Comparison of ENCODE assay signal across 12 cellular contexts in genomic region chr6:165804331-165805066, GRCh38.
A peak's percentile ranks its signal among the peaks of the same experiment; 100 is the strongest.
DNase-seq lines count a peak whose midpoint lies in the region; ATAC-seq and TF ChIP-seq lines count a peak whose summit lies in the region.
"Had no signal": no experiment of that assay in that cellular context is flagged by ENCODE, and none has a peak within 500 bp of the region (broad histone marks: within the 10 kb centered on the region; RNA-seq: fewer than 3 reads in every experiment).

No MANE protein-coding gene starts in this region.

- peak; percentile 12 for DNase-seq in astrocyte of the cerebellum (ENCODE audit: low read depth)
- DNase-seq in cardiac muscle cell (ENCODE audit: low read depth in 1 of 2, low spot score in 1 of 2): peak; percentile 17 to 44
- DNase-seq in myocyte (ENCODE audit: low read depth): peak; percentile 39
- DNase-seq in thoracic aorta (ENCODE audit: low spot score): no peak
- DNase-seq in HPDE6-E6E7 (ENCODE audit: extremely low spot score): no peak
- no peak for DNase-seq in GF-D8 (lab: John Stamatoyannopoulos, UW)
- DNase-seq in NCI-H748 (lab: John Stamatoyannopoulos, UW; ENCODE audit: unreplicated experiment): no peak
- DNase-seq: activated T-cell treated with anti-CD3 and anti-CD28 coated beads, Interleukin-2, amount 50 U/mL, for 24 hours; NCI-H1092 treated with DMSO at 0.1 percent for 48 hours; stimulated activated CD4-positive, alpha-beta T cell treated with anti-CD3 and anti-CD28 coated beads, Interleukin-1b, Interleukin-23, amount 100 ng/mL, for 48 hours; T-helper 9 cell had no signal

- H3K27ac ChIP-seq in cardiac muscle cell: no peak overlapping the region
- H3K27ac ChIP-seq in thoracic aorta: no peak overlapping the region

- in situ Hi-C loops in astrocyte of the cerebellum (cut with HindIII; ENCODE audit: low sequenced_read_pairs): loop anchor here (5.0 kb wide), 1 partner anchor 37 kb away; no protein-coding TSS in a partner anchor

- H3K9me3 ChIP-seq in cardiac muscle cell (ENCODE audit: low read depth) (no peaks in the 10 kb centered on the region), thoracic aorta (no peaks in the 10 kb centered on the region)

- H3K4me1 ChIP-seq in cardiac muscle cell (ENCODE audit: low read depth) (no peaks in the 10 kb centered on the region), thoracic aorta (ENCODE audit: control insufficient read depth in 1 of 2, low read depth in 2 of 2) (no peaks in the 10 kb centered on the region)

- peak overlapping the region; percentile 31 for H3K4me3 ChIP-seq in astrocyte of the cerebellum (ENCODE audit: low read depth, low read length)
- peak overlapping the region; percentile 29 for H3K4me3 ChIP-seq in cardiac muscle cell
- peak overlapping the region; percentile 60 for H3K4me3 ChIP-seq in thoracic aorta

- H3K27me3 ChIP-seq in cardiac muscle cell (peaks cover 72% of the 10 kb centered on the region), thoracic aorta (replicated peaks; ENCODE audit: insufficient read depth) (no peaks in the 10 kb centered on the region)

- TF ChIP-seq CTCF in astrocyte of the cerebellum (IDR thresholded peaks at IDR 0.05; ENCODE audit: low read depth, low read length, missing control alignments): no peak
- peak; percentile 15 for TF ChIP-seq CTCF in cardiac muscle cell (IDR thresholded peaks at IDR 0.05; ENCODE audit: low read depth, low read length)
- no peak for TF ChIP-seq CTCF in thoracic aorta (IDR thresholded peaks at IDR 0.05)

- ATAC-seq in thoracic aorta (ENCODE audit: insufficient number of reproducible peaks, low FRiP score, low read depth) (no peak), GM21576 (IDR thresholded peaks at IDR 0.05; ENCODE audit: unreplicated experiment) (no peak)

- H3K36me3 ChIP-seq in cardiac muscle cell (no peaks in the 10 kb centered on the region), thoracic aorta (no peaks in the 10 kb centered on the region)

Comparison
In these comparisons a context has a peak if more than half of its experiments do, and no peak if none do; other contexts are left out.
1. DNase-seq: peak in astrocyte of the cerebellum (single experiment), cardiac muscle cell (2 of 2) and myocyte (single experiment); none in thoracic aorta (single experiment), HPDE6-E6E7 (single experiment), GF-D8 (single experiment) and NCI-H748 (single experiment).
2. Peak in every context shown above with its lines, with median percentiles within 50 percentile points of each other: H3K4me3 ChIP-seq.